3 cellular contexts compared by ENCODE assay signal in genomic region chr22:22011964-22012363, GRCh38.
TF ChIP-seq lines count a peak whose summit lies in the region.

No MANE protein-coding gene starts in this region.

TF ChIP-seq in HepG2, 621 proteins besides CTCF, POLR2A, EP300 and RAD21:
- 0 out of 2 replicates have a peak, but pooled peaks have one; percentile 17 for TF ChIP-seq MAFF (IDR thresholded peaks at IDR 0.05; ENCODE audit: low read depth, low read length)
- peak; percentile 15 to 45; a peak in 2 of 4 replicates for TF ChIP-seq MAFK (conservative IDR thresholded peaks at IDR 0.05 in 1 of 2, IDR thresholded peaks at IDR 0.05 in 1 of 2; ENCODE audit: low read length in 2 of 2)
- no peak for TF ChIP-seq PHF8 (CRISPR knock-in tag; IDR thresholded peaks at IDR 0.05)

TF ChIP-seq in K562, 482 proteins besides CTCF, POLR2A, EP300 and RAD21:
- TF ChIP-seq MAFK (IDR thresholded peaks at IDR 0.05; ENCODE audit: low read length) (peak; percentile 60; the same call in 1 of the 2 replicates), MAFF (IDR thresholded peaks at IDR 0.05; ENCODE audit: low read length) (peak; percentile 54), NFE2L1 (tag; IDR thresholded peaks at IDR 0.05; ENCODE audit: borderline replicate concordance, low read depth) (no peak), AFF4 (CRISPR knock-in tag; IDR thresholded peaks at IDR 0.05) (0 out of 2 replicates have a peak, but pooled peaks have one; percentile 47), MAFG (tag; conservative IDR thresholded peaks at IDR 0.05) (no peak), C11orf30 (IDR thresholded peaks at IDR 0.05; ENCODE audit: low read depth) (peak; percentile 41; the same call in 1 of the 2 replicates), ZNF3 (CRISPR knock-in tag; IDR thresholded peaks at IDR 0.05) (0 out of 2 replicates have a peak, but pooled peaks have one; percentile 14), ARHGAP35 (IDR thresholded peaks at IDR 0.05; ENCODE audit: partially characterized antibody) (no peak), CHD2 (IDR thresholded peaks at IDR 0.05; ENCODE audit: low read depth, low read length) (no peak), POLR2H (tag; IDR thresholded peaks at IDR 0.05; ENCODE audit: low read depth) (no peak), ZBTB7A (IDR thresholded peaks at IDR 0.05; ENCODE audit: borderline replicate concordance, control insufficient read depth, low read depth, low read length) (no peak), ZNF239 (CRISPR knock-in tag; IDR thresholded peaks at IDR 0.05) (no peak), MBD2 (IDR thresholded peaks at IDR 0.05; ENCODE audit: borderline replicate concordance, low read depth) (no peak)
- TF ChIP-seq, protein P1, sequence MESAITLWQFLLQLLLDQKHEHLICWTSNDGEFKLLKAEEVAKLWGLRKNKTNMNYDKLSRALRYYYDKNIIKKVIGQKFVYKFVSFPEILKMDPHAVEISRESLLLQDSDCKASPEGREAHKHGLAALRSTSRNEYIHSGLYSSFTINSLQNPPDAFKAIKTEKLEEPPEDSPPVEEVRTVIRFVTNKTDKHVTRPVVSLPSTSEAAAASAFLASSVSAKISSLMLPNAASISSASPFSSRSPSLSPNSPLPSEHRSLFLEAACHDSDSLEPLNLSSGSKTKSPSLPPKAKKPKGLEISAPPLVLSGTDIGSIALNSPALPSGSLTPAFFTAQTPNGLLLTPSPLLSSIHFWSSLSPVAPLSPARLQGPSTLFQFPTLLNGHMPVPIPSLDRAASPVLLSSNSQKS (CRISPR knock-in tag; IDR thresholded peaks at IDR 0.05): no peak

TF ChIP-seq in H1, 55 proteins besides CTCF, POLR2A, EP300 and RAD21:
- TF ChIP-seq CHD1 (IDR thresholded peaks at IDR 0.05; ENCODE audit: low read depth, low read length) (no peak), MAFK (IDR thresholded peaks at IDR 0.05; ENCODE audit: low read depth, low read length) (no peak), CTBP2 (IDR thresholded peaks at IDR 0.05; ENCODE audit: borderline replicate concordance, insufficient read depth, insufficient read length, low read length) (no peak), KDM4A (IDR thresholded peaks at IDR 0.05; ENCODE audit: low read depth, low read length, severe bottlenecking) (no peak), SP1 (IDR thresholded peaks at IDR 0.05; ENCODE audit: low read depth, low read length) (no peak)
